2 cellular contexts compared by ENCODE assay signal in the genomic region with DNA sequence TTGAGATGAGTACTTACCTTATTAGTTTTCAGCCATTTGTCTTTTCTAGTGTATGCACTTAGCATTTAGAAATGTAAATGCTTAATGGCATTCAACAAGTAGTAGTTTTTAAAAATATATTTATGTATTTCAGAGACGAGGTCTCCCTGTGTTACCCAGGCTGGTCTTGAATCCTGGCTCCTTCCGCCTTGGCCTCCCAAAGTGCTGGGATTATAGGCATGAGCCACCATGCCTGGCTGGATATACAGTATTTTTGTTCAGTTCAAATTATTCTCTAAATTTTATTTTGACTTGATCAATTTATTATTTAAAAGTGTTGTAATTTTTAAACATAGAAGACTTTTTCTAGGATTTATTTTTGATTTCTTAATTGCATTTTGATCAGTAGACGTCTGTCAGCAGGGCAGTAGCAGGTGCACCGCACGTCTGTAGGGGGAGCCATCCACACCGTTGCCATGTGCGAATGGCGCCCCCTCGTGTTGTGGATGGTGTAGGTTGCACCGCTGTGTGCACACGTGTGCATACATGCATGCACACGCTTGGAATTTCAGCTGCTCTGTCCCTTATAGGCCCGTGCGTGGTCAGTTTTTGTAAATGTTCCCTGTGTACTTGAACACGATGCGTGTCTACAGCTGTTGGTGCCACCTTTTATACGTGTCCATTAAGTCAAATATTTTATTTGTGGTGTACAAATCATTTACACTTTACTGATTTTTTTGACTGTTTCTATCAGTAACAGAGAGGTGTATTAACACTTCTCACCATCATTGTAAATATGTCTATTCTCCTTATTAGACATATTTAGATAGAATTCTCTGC.
TF ChIP-seq lines count a peak whose summit lies in the region.

No MANE protein-coding gene starts in this region.

TF ChIP-seq in A549, 52 proteins besides CTCF, POLR2A, EP300 and RAD21 (continued from another document):
- TF ChIP-seq, protein P1, sequence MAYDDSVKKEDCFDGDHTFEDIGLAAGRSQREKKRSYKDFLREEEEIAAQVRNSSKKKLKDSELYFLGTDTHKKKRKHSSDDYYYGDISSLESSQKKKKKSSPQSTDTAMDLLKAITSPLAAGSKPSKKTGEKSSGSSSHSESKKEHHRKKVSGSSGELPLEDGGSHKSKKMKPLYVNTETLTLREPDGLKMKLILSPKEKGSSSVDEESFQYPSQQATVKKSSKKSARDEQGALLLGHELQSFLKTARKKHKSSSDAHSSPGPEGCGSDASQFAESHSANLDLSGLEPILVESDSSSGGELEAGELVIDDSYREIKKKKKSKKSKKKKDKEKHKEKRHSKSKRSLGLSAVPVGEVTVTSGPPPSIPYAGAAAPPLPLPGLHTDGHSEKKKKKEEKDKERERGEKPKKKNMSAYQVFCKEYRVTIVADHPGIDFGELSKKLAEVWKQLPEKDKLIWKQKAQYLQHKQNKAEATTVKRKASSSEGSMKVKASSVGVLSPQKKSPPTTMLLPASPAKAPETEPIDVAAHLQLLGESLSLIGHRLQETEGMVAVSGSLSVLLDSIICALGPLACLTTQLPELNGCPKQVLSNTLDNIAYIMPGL (CRISPR knock-in tag; IDR thresholded peaks at IDR 0.05; ENCODE audit: borderline replicate concordance) = no peak
- TF ChIP-seq, protein P2, sequence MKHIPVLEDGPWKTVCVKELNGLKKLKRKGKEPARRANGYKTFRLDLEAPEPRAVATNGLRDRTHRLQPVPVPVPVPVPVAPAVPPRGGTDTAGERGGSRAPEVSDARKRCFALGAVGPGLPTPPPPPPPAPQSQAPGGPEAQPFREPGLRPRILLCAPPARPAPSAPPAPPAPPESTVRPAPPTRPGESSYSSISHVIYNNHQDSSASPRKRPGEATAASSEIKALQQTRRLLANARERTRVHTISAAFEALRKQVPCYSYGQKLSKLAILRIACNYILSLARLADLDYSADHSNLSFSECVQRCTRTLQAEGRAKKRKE (CRISPR knock-in tag; IDR thresholded peaks at IDR 0.05; ENCODE audit: low read depth) = no peak
- TF ChIP-seq KDM1A (IDR thresholded peaks at IDR 0.05; ENCODE audit: low read depth) = peak; percentile 100
- TF ChIP-seq, protein P3, sequence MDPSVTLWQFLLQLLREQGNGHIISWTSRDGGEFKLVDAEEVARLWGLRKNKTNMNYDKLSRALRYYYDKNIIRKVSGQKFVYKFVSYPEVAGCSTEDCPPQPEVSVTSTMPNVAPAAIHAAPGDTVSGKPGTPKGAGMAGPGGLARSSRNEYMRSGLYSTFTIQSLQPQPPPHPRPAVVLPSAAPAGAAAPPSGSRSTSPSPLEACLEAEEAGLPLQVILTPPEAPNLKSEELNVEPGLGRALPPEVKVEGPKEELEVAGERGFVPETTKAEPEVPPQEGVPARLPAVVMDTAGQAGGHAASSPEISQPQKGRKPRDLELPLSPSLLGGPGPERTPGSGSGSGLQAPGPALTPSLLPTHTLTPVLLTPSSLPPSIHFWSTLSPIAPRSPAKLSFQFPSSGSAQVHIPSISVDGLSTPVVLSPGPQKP (IDR thresholded peaks at IDR 0.05; ENCODE audit: low read depth, low read length) = no peak
- TF ChIP-seq KDM5A (IDR thresholded peaks at IDR 0.05) = no peak
- no peak for TF ChIP-seq NFE2L2 (conservative IDR thresholded peaks at IDR 0.05; ENCODE audit: low read length)
- peak; percentile 21; the same call in 1 of the 2 replicates for TF ChIP-seq PHF8 (IDR thresholded peaks at IDR 0.05; ENCODE audit: borderline replicate concordance, low read depth)
- TF ChIP-seq, protein P4, sequence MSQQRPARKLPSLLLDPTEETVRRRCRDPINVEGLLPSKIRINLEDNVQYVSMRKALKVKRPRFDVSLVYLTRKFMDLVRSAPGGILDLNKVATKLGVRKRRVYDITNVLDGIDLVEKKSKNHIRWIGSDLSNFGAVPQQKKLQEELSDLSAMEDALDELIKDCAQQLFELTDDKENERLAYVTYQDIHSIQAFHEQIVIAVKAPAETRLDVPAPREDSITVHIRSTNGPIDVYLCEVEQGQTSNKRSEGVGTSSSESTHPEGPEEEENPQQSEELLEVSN (IDR thresholded peaks at IDR 0.05; ENCODE audit: borderline replicate concordance, low read depth) = no peak; the same call in 1 of the 2 replicates
- peak; percentile 87 for TF ChIP-seq NPAS2 (CRISPR knock-in tag; IDR thresholded peaks at IDR 0.05; ENCODE audit: borderline replicate concordance)
- no peak for TF ChIP-seq CBX2 (IDR thresholded peaks at IDR 0.05; ENCODE audit: borderline replicate concordance, low read depth)
- no peak for TF ChIP-seq NR3C1 (IDR thresholded peaks at IDR 0.05)
- TF ChIP-seq MAZ (IDR thresholded peaks at IDR 0.05; ENCODE audit: borderline replicate concordance, low read depth, low read length) = peak; percentile 61; the same call in 1 of the 2 replicates
- TF ChIP-seq FOSL2 (IDR thresholded peaks at IDR 0.05) = no peak
- TF ChIP-seq FOSL2 (CRISPR knock-in tag; IDR thresholded peaks at IDR 0.05) = 0 out of 2 replicates have a peak, but pooled peaks have one; percentile 8
- TF ChIP-seq, protein P5, sequence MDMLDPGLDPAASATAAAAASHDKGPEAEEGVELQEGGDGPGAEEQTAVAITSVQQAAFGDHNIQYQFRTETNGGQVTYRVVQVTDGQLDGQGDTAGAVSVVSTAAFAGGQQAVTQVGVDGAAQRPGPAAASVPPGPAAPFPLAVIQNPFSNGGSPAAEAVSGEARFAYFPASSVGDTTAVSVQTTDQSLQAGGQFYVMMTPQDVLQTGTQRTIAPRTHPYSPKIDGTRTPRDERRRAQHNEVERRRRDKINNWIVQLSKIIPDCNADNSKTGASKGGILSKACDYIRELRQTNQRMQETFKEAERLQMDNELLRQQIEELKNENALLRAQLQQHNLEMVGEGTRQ (IDR thresholded peaks at IDR 0.05) = peak; percentile 63; the same call in 1 of the 2 replicates
- peak in 1 of 2 experiments; percentile 52; a peak in 1 of 4 replicates for TF ChIP-seq CEBPB (IDR thresholded peaks at IDR 0.05)
- TF ChIP-seq, protein P6, sequence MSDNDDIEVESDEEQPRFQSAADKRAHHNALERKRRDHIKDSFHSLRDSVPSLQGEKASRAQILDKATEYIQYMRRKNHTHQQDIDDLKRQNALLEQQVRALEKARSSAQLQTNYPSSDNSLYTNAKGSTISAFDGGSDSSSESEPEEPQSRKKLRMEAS (IDR thresholded peaks at IDR 0.05) = peak; percentile 98
- TF ChIP-seq HEYL (CRISPR knock-in tag; IDR thresholded peaks at IDR 0.05) = no peak
- TF ChIP-seq MYC (IDR thresholded peaks at IDR 0.05; ENCODE audit: borderline replicate concordance, low read length) = peak; percentile 94
- TF ChIP-seq SMC3 (IDR thresholded peaks at IDR 0.05) = peak; percentile 100
- TF ChIP-seq SREBF2 (IDR thresholded peaks at IDR 0.05) = no peak
- no peak for TF ChIP-seq FOXS1 (CRISPR knock-in tag; IDR thresholded peaks at IDR 0.05)
- no peak for TF ChIP-seq CHD4 (IDR thresholded peaks at IDR 0.05; ENCODE audit: borderline replicate concordance)
- no peak for TF ChIP-seq CHD2 (IDR thresholded peaks at IDR 0.05; ENCODE audit: low read length, partially characterized antibody)
- TF ChIP-seq ZNF302 (CRISPR knock-in tag; IDR thresholded peaks at IDR 0.05) = no peak
- no peak for TF ChIP-seq RNF2 (IDR thresholded peaks at IDR 0.05; ENCODE audit: borderline replicate concordance, low read depth)
- TF ChIP-seq ZC3H11A (IDR thresholded peaks at IDR 0.05) = no peak
- no peak; the same call in 1 of the 2 replicates for TF ChIP-seq ESRRA (IDR thresholded peaks at IDR 0.05; ENCODE audit: borderline replicate concordance, low read length)

TF ChIP-seq in Ishikawa, 13 proteins besides CTCF, POLR2A, EP300 and RAD21 (continued from another document):
- TF ChIP-seq, protein P7, sequence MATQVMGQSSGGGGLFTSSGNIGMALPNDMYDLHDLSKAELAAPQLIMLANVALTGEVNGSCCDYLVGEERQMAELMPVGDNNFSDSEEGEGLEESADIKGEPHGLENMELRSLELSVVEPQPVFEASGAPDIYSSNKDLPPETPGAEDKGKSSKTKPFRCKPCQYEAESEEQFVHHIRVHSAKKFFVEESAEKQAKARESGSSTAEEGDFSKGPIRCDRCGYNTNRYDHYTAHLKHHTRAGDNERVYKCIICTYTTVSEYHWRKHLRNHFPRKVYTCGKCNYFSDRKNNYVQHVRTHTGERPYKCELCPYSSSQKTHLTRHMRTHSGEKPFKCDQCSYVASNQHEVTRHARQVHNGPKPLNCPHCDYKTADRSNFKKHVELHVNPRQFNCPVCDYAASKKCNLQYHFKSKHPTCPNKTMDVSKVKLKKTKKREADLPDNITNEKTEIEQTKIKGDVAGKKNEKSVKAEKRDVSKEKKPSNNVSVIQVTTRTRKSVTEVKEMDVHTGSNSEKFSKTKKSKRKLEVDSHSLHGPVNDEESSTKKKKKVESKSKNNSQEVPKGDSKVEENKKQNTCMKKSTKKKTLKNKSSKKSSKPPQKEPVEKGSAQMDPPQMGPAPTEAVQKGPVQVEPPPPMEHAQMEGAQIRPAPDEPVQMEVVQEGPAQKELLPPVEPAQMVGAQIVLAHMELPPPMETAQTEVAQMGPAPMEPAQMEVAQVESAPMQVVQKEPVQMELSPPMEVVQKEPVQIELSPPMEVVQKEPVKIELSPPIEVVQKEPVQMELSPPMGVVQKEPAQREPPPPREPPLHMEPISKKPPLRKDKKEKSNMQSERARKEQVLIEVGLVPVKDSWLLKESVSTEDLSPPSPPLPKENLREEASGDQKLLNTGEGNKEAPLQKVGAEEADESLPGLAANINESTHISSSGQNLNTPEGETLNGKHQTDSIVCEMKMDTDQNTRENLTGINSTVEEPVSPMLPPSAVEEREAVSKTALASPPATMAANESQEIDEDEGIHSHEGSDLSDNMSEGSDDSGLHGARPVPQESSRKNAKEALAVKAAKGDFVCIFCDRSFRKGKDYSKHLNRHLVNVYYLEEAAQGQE (IDR thresholded peaks at IDR 0.05; ENCODE audit: low read depth) = no peak
- TF ChIP-seq ZBTB7A (IDR thresholded peaks at IDR 0.05; ENCODE audit: low read depth) = no peak
